28 cellular contexts compared by ENCODE assay signal in genomic region chr17:40960144-40960543, GRCh38. TPM values are rescaled to one million over a fixed set of nuclear protein-coding genes. Genes with fewer than 3 reads are reported as not detected.
DNase-seq lines count a peak whose midpoint lies in the region; ATAC-seq and TF ChIP-seq lines count a peak whose summit lies in the region.
"Had no signal": no experiment of that assay in that cellular context is flagged by ENCODE, and none has a peak within 500 bp of the region (broad histone marks: within the 10 kb centered on the region; RNA-seq: fewer than 3 reads in every experiment).

No MANE protein-coding gene starts in this region.

- in situ Hi-C loops in IMR-90 (cut with MboI; ENCODE audit: low sequenced_read_pairs): no loop called here

- H3K27me3 ChIP-seq in IMR-90 (ENCODE audit: control insufficient read depth, insufficient read depth, low read length): no peaks in the 10 kb centered on the region
- no peaks in the 10 kb centered on the region for H3K27me3 ChIP-seq in left lung
- H3K27me3 ChIP-seq in upper lobe of right lung: no peaks in the 10 kb centered on the region
- H3K27me3 ChIP-seq: colonic mucosa, SJSA1, uterus had no signal

- H4K20me1 ChIP-seq in IMR-90 (ENCODE audit: insufficient read depth, low read length): no peaks in the 10 kb centered on the region

- WGBS in IMR-90 (ENCODE audit: extremely low coverage in 2 of 2, insufficient read length in 1 of 2), 2 experiments: 52% methylated on average over 5 of the region's 10 CpGs; no CpG with 5 or more reads in 1 of the 2 experiments

- intact Hi-C loops in IMR-90 (cut with micrococcal nuclease): no loop called here
- intact Hi-C loops in left lung (cut with DNase I): no loop called here
- intact Hi-C loops in upper lobe of right lung (cut with DNase I): no loop called here

- POLR2A ChIA-PET in IMR-90 (lab: Charles Lee; ENCODE audit: unreplicated experiment): no interaction called here

- H3K4me3 ChIP-seq in IMR-90 (ENCODE audit: insufficient read depth, low read depth, low read length): no peak overlapping the region
- no peak overlapping the region for H3K4me3 ChIP-seq in cardiac fibroblast (replicated peaks in 1 of 2; ENCODE audit: low read depth in 2 of 2, low read length in 2 of 2)
- peak overlapping the region in 1 of 2 donors; percentile 4 for H3K4me3 ChIP-seq in left lung
- H3K4me3 ChIP-seq in upper lobe of right lung: peak overlapping the region; percentile 15
- H3K4me3 ChIP-seq: colonic mucosa, esophagus muscularis mucosa, SJSA1, skin epidermis, uterus had no signal

- TF ChIP-seq CTCF in IMR-90 (conservative IDR thresholded peaks at IDR 0.05; ENCODE audit: low read depth, low read length): no peak
- no peak for TF ChIP-seq CTCF in cardiac fibroblast (IDR thresholded peaks at IDR 0.05; ENCODE audit: low read depth, low read length)
- TF ChIP-seq CTCF in left lung (IDR thresholded peaks at IDR 0.05): no peak
- no peak for TF ChIP-seq CTCF in upper lobe of right lung (IDR thresholded peaks at IDR 0.05)

- H2BK5ac ChIP-seq in IMR-90 (ENCODE audit: low read depth, low read length, poor library complexity, severe bottlenecking): no peak overlapping the region

- peak overlapping the region; percentile 8; the same call in 1 of the 2 replicates for H3K27ac ChIP-seq in IMR-90 (ENCODE audit: insufficient read depth, low read length)
- no peak overlapping the region for H3K27ac ChIP-seq in left lung
- no peak overlapping the region for H3K27ac ChIP-seq in upper lobe of right lung
- H3K27ac ChIP-seq: C4-2B, colonic mucosa, esophagus muscularis mucosa, SJSA1, skin epidermis, uterus had no signal

- no peaks in the 10 kb centered on the region for H3K79me1 ChIP-seq in IMR-90 (ENCODE audit: low read depth in 1 of 2, low read length in 2 of 2)

- H2AFZ ChIP-seq in IMR-90 (replicated peaks; ENCODE audit: low read length, poor library complexity): peak overlapping the region; percentile 18

- no peak overlapping the region for H3K56ac ChIP-seq in IMR-90 (ENCODE audit: extremely low read depth, insufficient read depth, low read length)

- BruUV-seq in IMR-90 (replicated peaks; lab: Mats Ljungman, UMichigan): no TSS peak

- ATAC-seq in IMR-90 (ENCODE audit: low read depth): no peak
- peak; percentile 62 for ATAC-seq in left lung
- peak; percentile 53 for ATAC-seq in upper lobe of right lung
- no peak for ATAC-seq in GM21390 (IDR thresholded peaks at IDR 0.05; ENCODE audit: unreplicated experiment)
- ATAC-seq: effector memory CD8-positive, alpha-beta T cell had no signal

- H3K18ac ChIP-seq in IMR-90 (ENCODE audit: low read depth, low read length): peak overlapping the region; percentile 38; the same call in 1 of the 2 replicates

- H2AK9ac ChIP-seq in IMR-90 (replicated peaks; ENCODE audit: low read depth, low read length, poor library complexity): no peak overlapping the region

- H3K9me3 ChIP-seq in IMR-90 (ENCODE audit: control insufficient read depth, insufficient read depth, low read length): no peaks in the 10 kb centered on the region
- no peaks in the 10 kb centered on the region for H3K9me3 ChIP-seq in left lung
- no peaks in the 10 kb centered on the region for H3K9me3 ChIP-seq in upper lobe of right lung
- H3K9me3 ChIP-seq: colonic mucosa, esophagus muscularis mucosa, SJSA1, uterus had no signal

- DNase-seq in IMR-90: peak; percentile 51
- peak; percentile 9 to 39 for DNase-seq in cardiac fibroblast (ENCODE audit: low read depth in 2 of 2)
- no peak for DNase-seq in left lung
- no peak for DNase-seq in upper lobe of right lung
- DNase-seq in MV-4-11 (lab: John Stamatoyannopoulos, UW): no peak
- no peak for DNase-seq in hippocampal formation (lab: John Stamatoyannopoulos, UW)
- DNase-seq: activated CD4-positive, alpha-beta T cell treated with anti-CD3 and anti-CD28 coated beads for 1 hour; activated CD8-positive, alpha-beta memory T cell treated with anti-CD3 and anti-CD28 coated beads for 24 hours; activated gamma-delta T cell; activated T-cell treated with anti-CD3 and anti-CD28 coated beads, Interleukin-2, amount 50 U/mL, for 1 hour; colonic mucosa; effector memory CD8-positive, alpha-beta T cell; H9; head of caudate nucleus; mesendoderm; naive B cell; NCI-H1436 treated with DMSO at 0.1 percent for 48 hours; NCI-H524; nucleus accumbens; stimulated activated CD4-positive, alpha-beta T cell treated with anti-CD3 and anti-CD28 coated beads, Interleukin-1b, Interleukin-23, amount 100 ng/mL, for 48 hours; uterus had no signal

- H3K4me1 ChIP-seq in IMR-90 (ENCODE audit: control insufficient read depth, insufficient read depth, low read length) (peaks cover 8% of the 10 kb centered on the region), left lung (no peaks in the 10 kb centered on the region), upper lobe of right lung (no peaks in the 10 kb centered on the region)
- H3K4me1 ChIP-seq: colonic mucosa, esophagus muscularis mucosa, uterus had no signal

- H3K36me3 ChIP-seq in IMR-90 (ENCODE audit: control insufficient read depth, insufficient read depth, low read length): no peaks in the 10 kb centered on the region
- no peaks in the 10 kb centered on the region for H3K36me3 ChIP-seq in left lung
- H3K36me3 ChIP-seq in upper lobe of right lung: no peaks in the 10 kb centered on the region
- H3K36me3 ChIP-seq: colonic mucosa, esophagus muscularis mucosa, SJSA1, uterus had no signal

- no peak overlapping the region for H3K9ac ChIP-seq in IMR-90 (ENCODE audit: low read depth, low read length)

- H2BK15ac ChIP-seq in IMR-90 (ENCODE audit: low read depth, low read length): peak overlapping the region; percentile 72; the same call in 2 of the 3 replicates

- TF ChIP-seq POLR2A in IMR-90 (IDR thresholded peaks at IDR 0.05; ENCODE audit: low read depth, low read length): no peak

- no peak overlapping the region for H3K23ac ChIP-seq in IMR-90 (ENCODE audit: low read depth, low read length)

- peaks cover 9% of the 10 kb centered on the region for H3K9me1 ChIP-seq in IMR-90 (ENCODE audit: insufficient read depth, low read length)

- H4K8ac ChIP-seq in IMR-90 (ENCODE audit: low read depth in 2 of 2, low read length in 2 of 2): peak overlapping the region; percentile 50 to 73; a peak in 3 of 4 replicates

- peak overlapping the region; percentile 2; the same call in 1 of the 2 replicates for H2BK20ac ChIP-seq in IMR-90 (ENCODE audit: low read depth, low read length)

- peak overlapping the region; percentile 33; the same call in 1 of the 2 replicates for H2AK5ac ChIP-seq in IMR-90 (ENCODE audit: low read depth, low read length)

- CTCF ChIA-PET in IMR-90 (lab: Yijun Ruan, JAX): no interaction called here

- dilution Hi-C loops in IMR-90 (cut with HindIII; ENCODE audit: low sequenced_read_pairs, unreplicated experiment): no loop called here

- peak overlapping the region; percentile 63 for H3K4me2 ChIP-seq in IMR-90 (ENCODE audit: low read depth, low read length)

- H2BK120ac ChIP-seq in IMR-90 (ENCODE audit: low read depth, low read length): peak overlapping the region; percentile 56; the same call in 1 of the 2 replicates

- H4K5ac ChIP-seq in IMR-90 (ENCODE audit: low read depth, low read length): peak overlapping the region; percentile 74; the same call in 1 of the 2 replicates

- H3K14ac ChIP-seq in IMR-90 (replicated peaks; ENCODE audit: low read depth, low read length): peak overlapping the region; percentile 39

- H3K4ac ChIP-seq in IMR-90 (ENCODE audit: low read depth, low read length): peak overlapping the region; percentile 66

- TF ChIP-seq RAD21 in IMR-90 (IDR thresholded peaks at IDR 0.05; ENCODE audit: low read length): no peak

- peak overlapping the region; percentile 16; the same call in 1 of the 2 replicates for H4K91ac ChIP-seq in IMR-90 (ENCODE audit: insufficient read depth, low read depth, low read length)

TF ChIP-seq in IMR-90, 13 proteins besides CTCF, POLR2A, EP300 and RAD21 (continues in another document):
- no peak for TF ChIP-seq NFE2L2 (IDR thresholded peaks at IDR 0.05; ENCODE audit: low read depth, low read length)
- TF ChIP-seq, protein P1, sequence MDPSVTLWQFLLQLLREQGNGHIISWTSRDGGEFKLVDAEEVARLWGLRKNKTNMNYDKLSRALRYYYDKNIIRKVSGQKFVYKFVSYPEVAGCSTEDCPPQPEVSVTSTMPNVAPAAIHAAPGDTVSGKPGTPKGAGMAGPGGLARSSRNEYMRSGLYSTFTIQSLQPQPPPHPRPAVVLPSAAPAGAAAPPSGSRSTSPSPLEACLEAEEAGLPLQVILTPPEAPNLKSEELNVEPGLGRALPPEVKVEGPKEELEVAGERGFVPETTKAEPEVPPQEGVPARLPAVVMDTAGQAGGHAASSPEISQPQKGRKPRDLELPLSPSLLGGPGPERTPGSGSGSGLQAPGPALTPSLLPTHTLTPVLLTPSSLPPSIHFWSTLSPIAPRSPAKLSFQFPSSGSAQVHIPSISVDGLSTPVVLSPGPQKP (IDR thresholded peaks at IDR 0.05; ENCODE audit: borderline replicate concordance, low read depth, low read length): no peak

RNA-seq across cellular contexts. Expression of gene KRT39, which starts 6.6 kb away (rescaled TPM):
- total RNA-seq in IMR-90 (2012; rRNA removed) (not detected in 2 replicates), left lung (under 1 TPM in 1 of 2 donors, not detected in 1; 0.41 TPM), upper lobe of right lung (0.35 TPM)
- polyA plus RNA-seq in IMR-90 (2012; rRNA removed): 0.15 TPM in 1 of 2 replicates, not detected in the other
- polyA plus RNA-seq in IMR-90 (2012; cell fraction: cytosol; rRNA removed): 0.08 and 0.16 TPM in 2 replicates
- polyA plus RNA-seq in IMR-90 (2012; cell fraction: nucleus; rRNA removed; ENCODE audit: low replicate concordance): 0.09 TPM in 1 of 2 replicates, not detected in the other
- total RNA-seq: colonic mucosa; esophagus muscularis mucosa; H9; renal cortical epithelial cell; SJSA1; T-helper 1 cell treated with Interleukin-12 subunit alpha and Interleukin-12 subunit beta and Interleukin-4 antibody, amounts not matched to agents 30 ng/mL and 1 ng/mL, for 36 hours; uterus had no signal

RNA-seq across cellular contexts. Expression of gene KRT23, which starts 22.7 kb away (rescaled TPM):
- 0.28 and 0.36 TPM in 2 replicates for total RNA-seq in IMR-90 (2012; rRNA removed)
- 0.32 and 0.39 TPM in 2 replicates for polyA plus RNA-seq in IMR-90 (2012; rRNA removed)
- polyA plus RNA-seq in IMR-90 (2012; cell fraction: cytosol; rRNA removed): 0.11 and 0.41 TPM in 2 replicates
- 0.09 and 0.17 TPM in 2 replicates for polyA plus RNA-seq in IMR-90 (2012; cell fraction: nucleus; rRNA removed; ENCODE audit: low replicate concordance)
- total RNA-seq in left lung: 1 to 10 TPM in 1 of 2 donors, under 1 TPM in 1; 0.35 to 5.6 TPM
- total RNA-seq in upper lobe of right lung: 1.1 TPM
- total RNA-seq: H9; SJSA1; T-helper 1 cell treated with Interleukin-12 subunit alpha and Interleukin-12 subunit beta and Interleukin-4 antibody, amounts not matched to agents 30 ng/mL and 1 ng/mL, for 36 hours had no signal

RNA-seq across cellular contexts. Expression of gene KRT40, which starts 24.0 kb away (rescaled TPM):
- total RNA-seq in IMR-90 (2012; rRNA removed): not detected in 2 replicates
- not detected in 2 replicates for polyA plus RNA-seq in IMR-90 (2012; rRNA removed)
- not detected in 2 replicates for polyA plus RNA-seq in IMR-90 (2012; cell fraction: cytosol; rRNA removed)
- polyA plus RNA-seq in IMR-90 (2012; cell fraction: nucleus; rRNA removed; ENCODE audit: low replicate concordance): not detected in 2 replicates
- total RNA-seq in left lung: not detected
- total RNA-seq in upper lobe of right lung: not detected
- total RNA-seq: esophagus muscularis mucosa; H9; renal cortical epithelial cell; SJSA1; T-helper 1 cell treated with Interleukin-12 subunit alpha and Interleukin-12 subunit beta and Interleukin-4 antibody, amounts not matched to agents 30 ng/mL and 1 ng/mL, for 36 hours had no signal

RNA-seq across cellular contexts. Expression of gene KRTAP3-3, which starts 33.8 kb away (rescaled TPM):
- total RNA-seq in IMR-90 (2012; rRNA removed) (not detected in 2 replicates), left lung (not detected), upper lobe of right lung (not detected)
- polyA plus RNA-seq in IMR-90 (2012; rRNA removed): not detected in 2 replicates
- not detected in 2 replicates for polyA plus RNA-seq in IMR-90 (2012; cell fraction: cytosol; rRNA removed)
- not detected in 2 replicates for polyA plus RNA-seq in IMR-90 (2012; cell fraction: nucleus; rRNA removed; ENCODE audit: low replicate concordance)
- total RNA-seq: colonic mucosa; esophagus muscularis mucosa; H9; renal cortical epithelial cell; SJSA1; T-helper 1 cell treated with Interleukin-12 subunit alpha and Interleukin-12 subunit beta and Interleukin-4 antibody, amounts not matched to agents 30 ng/mL and 1 ng/mL, for 36 hours; uterus had no signal

RNA-seq across cellular contexts. Expression of gene KRTAP3-2, which starts 39.6 kb away (rescaled TPM):
- total RNA-seq in IMR-90 (2012; rRNA removed): not detected in 2 replicates
- not detected in 2 replicates for polyA plus RNA-seq in IMR-90 (2012; rRNA removed)
- not detected in 2 replicates for polyA plus RNA-seq in IMR-90 (2012; cell fraction: cytosol; rRNA removed)
- not detected in 2 replicates for polyA plus RNA-seq in IMR-90 (2012; cell fraction: nucleus; rRNA removed; ENCODE audit: low replicate concordance)
- not detected for total RNA-seq in left lung
- not detected for total RNA-seq in upper lobe of right lung
- total RNA-seq: colonic mucosa; esophagus muscularis mucosa; H9; renal cortical epithelial cell; SJSA1; T-helper 1 cell treated with Interleukin-12 subunit alpha and Interleukin-12 subunit beta and Interleukin-4 antibody, amounts not matched to agents 30 ng/mL and 1 ng/mL, for 36 hours; uterus had no signal

Comparison
In these comparisons a context has a peak if more than half of its experiments do, and no peak if none do; other contexts are left out.
1. ATAC-seq: peak in left lung (single experiment) and upper lobe of right lung (single experiment); none in IMR-90 (single experiment) and GM21390 (single experiment).
2. DNase-seq: peak in IMR-90 (single experiment) and cardiac fibroblast (2 of 2); none in left lung (0 of 2), upper lobe of right lung (single experiment), MV-4-11 (single experiment) and hippocampal formation (0 of 2).